ENCODE assay signal across 8 cellular contexts in the genomic region with DNA sequence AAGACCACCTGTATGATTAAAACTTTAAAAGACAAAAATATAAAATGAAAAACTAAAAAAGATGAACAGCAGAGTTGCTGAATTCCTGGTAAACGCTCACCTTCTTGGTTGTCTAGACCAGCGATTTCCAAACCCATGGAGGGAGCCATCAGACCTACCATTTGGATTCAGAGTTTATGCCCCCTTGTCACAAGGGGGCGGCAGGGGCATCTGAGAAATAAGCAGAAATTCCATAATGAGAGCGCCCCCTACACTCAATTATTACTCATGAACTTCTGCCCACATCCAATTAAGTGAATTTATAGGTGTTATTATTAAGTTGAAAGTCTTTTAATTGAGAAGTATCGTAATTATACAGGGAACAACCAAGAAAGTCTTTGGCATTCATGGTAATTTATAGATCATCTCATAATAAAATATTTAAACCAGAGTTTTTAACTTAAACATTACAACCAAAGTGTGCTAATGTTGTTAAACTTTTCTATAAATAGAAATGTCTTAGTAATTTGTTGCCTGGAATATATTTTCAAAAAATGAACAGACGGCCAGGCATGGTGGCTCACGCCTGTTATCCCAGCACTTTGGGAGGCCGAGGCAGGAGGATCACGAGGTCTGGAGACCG. TPM values are rescaled to one million over a fixed set of nuclear protein-coding genes. Genes with fewer than 3 reads are reported as not detected.
DNase-seq lines count a peak whose midpoint lies in the region; ATAC-seq, FAIRE-seq and TF ChIP-seq lines count a peak whose summit lies in the region.

No MANE protein-coding gene starts in this region.

- ATAC-seq in lower lobe of right lung: peak; percentile 54 to 64
- no peak for ATAC-seq in thoracic aorta (ENCODE audit: insufficient number of reproducible peaks, low FRiP score, low read depth)
- no peak for ATAC-seq in GM18519 (IDR thresholded peaks at IDR 0.05; ENCODE audit: low FRiP score, unreplicated experiment)

- peak; percentile 50 for DNase-seq in GF-D8 (lab: John Stamatoyannopoulos, UW)
- peak; percentile 83 for DNase-seq in MM.1S
- peak; percentile 43 for DNase-seq in central memory CD4-positive, alpha-beta T cell
- DNase-seq in lower lobe of right lung: no peak
- no peak for DNase-seq in thoracic aorta (ENCODE audit: low spot score)
- DNase-seq in T1000 (lab: John Stamatoyannopoulos, UW): no peak

- TF ChIP-seq CTCF in MM.1S (IDR thresholded peaks at IDR 0.05; ENCODE audit: low read length): peak; percentile 82
- TF ChIP-seq CTCF in lower lobe of right lung (IDR thresholded peaks at IDR 0.05): peak; percentile 65
- peak; percentile 45 for TF ChIP-seq CTCF in thoracic aorta (IDR thresholded peaks at IDR 0.05)

- peak; percentile 69 for FAIRE-seq in TTC549 (lab: Jason Lieb, UNC)

- no peaks in the 10 kb centered on the region for H3F3A ChIP-seq in MM.1S (ENCODE audit: insufficient read depth, low read length)

- no peak overlapping the region for H3K9ac ChIP-seq in MM.1S (ENCODE audit: low read length)

- H2AFZ ChIP-seq in MM.1S (ENCODE audit: low read length): no peak overlapping the region

- H3K9me3 ChIP-seq in MM.1S (replicated peaks; ENCODE audit: insufficient read depth, low read length) (no peaks in the 10 kb centered on the region), lower lobe of right lung (no peaks in the 10 kb centered on the region), thoracic aorta (no peaks in the 10 kb centered on the region)

- H3K27me3 ChIP-seq in MM.1S (replicated peaks; ENCODE audit: insufficient read depth, low read length) (no peaks in the 10 kb centered on the region), lower lobe of right lung (ENCODE audit: low read depth) (no peaks in the 10 kb centered on the region), thoracic aorta (replicated peaks; ENCODE audit: insufficient read depth) (no peaks in the 10 kb centered on the region)

- no peak overlapping the region for H3K27ac ChIP-seq in MM.1S (ENCODE audit: low read length)
- H3K27ac ChIP-seq in lower lobe of right lung: no peak overlapping the region
- H3K27ac ChIP-seq in thoracic aorta: no peak overlapping the region

- H3K4me1 ChIP-seq in MM.1S (ENCODE audit: low read length): no peaks in the 10 kb centered on the region
- H3K4me1 ChIP-seq in lower lobe of right lung: no peaks in the 10 kb centered on the region
- no peaks in the 10 kb centered on the region for H3K4me1 ChIP-seq in thoracic aorta (ENCODE audit: control insufficient read depth in 1 of 2, low read depth in 2 of 2)

- no peaks in the 10 kb centered on the region for H3K36me3 ChIP-seq in MM.1S (replicated peaks; ENCODE audit: insufficient read depth, low read length)
- H3K36me3 ChIP-seq in lower lobe of right lung: no peaks in the 10 kb centered on the region
- no peaks in the 10 kb centered on the region for H3K36me3 ChIP-seq in thoracic aorta

- H4K20me1 ChIP-seq in MM.1S (ENCODE audit: insufficient read depth, low read length): no peaks in the 10 kb centered on the region

- H3K4me2 ChIP-seq in MM.1S (ENCODE audit: low read depth, low read length): no peak overlapping the region

- intact Hi-C loops in lower lobe of right lung (cut with DNase I): no loop called here

- no peaks in the 10 kb centered on the region for H3K9me2 ChIP-seq in MM.1S (replicated peaks; ENCODE audit: insufficient read depth, low read length)

- H3K4me3 ChIP-seq in MM.1S (ENCODE audit: low read length) (no peak overlapping the region), lower lobe of right lung (no peak overlapping the region), thoracic aorta (no peak overlapping the region)

- H3K79me2 ChIP-seq in MM.1S (ENCODE audit: low read length): no peaks in the 10 kb centered on the region

RNA-seq across cellular contexts. Expression of a gene that starts 35.2 kb away (rescaled TPM):
- total RNA-seq in lower lobe of right lung (not detected), thoracic aorta (not detected)

Comparison
In these comparisons a context has a peak if more than half of its experiments do, and no peak if none do; other contexts are left out.
1. DNase-seq: peak in GF-D8 (single experiment), MM.1S (single experiment) and central memory CD4-positive, alpha-beta T cell (single experiment); none in lower lobe of right lung (single experiment), thoracic aorta (single experiment) and T1000 (single experiment).
2. ATAC-seq: peak in lower lobe of right lung (2 of 2); none in thoracic aorta (single experiment) and GM18519 (single experiment).
3. Peak in every context shown above with its lines, with median percentiles within 50 percentile points of each other: CTCF ChIP-seq.